8 cellular contexts compared by ENCODE assay signal in the genomic region with DNA sequence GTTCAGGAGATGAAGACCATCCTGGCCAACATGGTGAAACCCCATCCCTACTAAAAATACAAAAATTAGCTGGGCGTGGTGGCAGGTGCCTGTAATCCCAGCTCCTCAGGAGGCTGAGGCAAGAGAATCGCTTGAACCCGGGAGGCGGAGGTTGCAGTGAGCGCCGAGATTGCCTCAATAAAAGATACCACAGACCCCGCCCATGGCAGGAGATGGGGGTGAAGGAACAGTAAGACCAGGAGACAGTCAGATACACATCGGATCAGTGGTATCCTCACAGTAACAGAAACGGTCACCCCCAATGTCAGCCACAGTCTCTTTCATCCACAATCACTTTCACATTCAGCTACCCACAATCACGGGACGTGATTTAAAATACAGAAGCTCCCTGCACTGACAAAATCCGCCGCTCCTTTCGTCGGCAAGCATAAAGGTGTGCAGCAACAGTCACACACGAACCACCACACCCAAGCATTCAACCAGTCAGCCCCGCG. TPM values are rescaled to one million over a fixed set of nuclear protein-coding genes. Genes with fewer than 3 reads are reported as not detected.
DNase-seq lines count a peak whose midpoint lies in the region; ATAC-seq and TF ChIP-seq lines count a peak whose summit lies in the region.
"Not testable (repeated sequence)": the region's sequence is repeated elsewhere in the genome, so short reads cannot be mapped to it uniquely, and the experiment has no call there.

No MANE protein-coding gene starts in this region.

- ATAC-seq in GM19455 (IDR thresholded peaks at IDR 0.05; ENCODE audit: unreplicated experiment) (peak; percentile 14), HG03060 (IDR thresholded peaks at IDR 0.05; ENCODE audit: low read depth, unreplicated experiment) (peak; percentile 23), memory B cell (ENCODE audit: low read depth) (peak; percentile 54)

- H4K20me1 ChIP-seq in smooth muscle cell (ENCODE audit: low read depth), result not testable (repeated sequence)

- H3K27me3 ChIP-seq in smooth muscle cell (ENCODE audit: low read depth), result not testable (repeated sequence)

- H3K4me1 Mint-ChIP-seq in activated T-helper 2 cell treated with anti-CD3 and anti-CD28 coated beads, Interferon-gamma antibody, Interleukin-2, Interleukin-4, amounts not matched to agents 10 μg/mL and 5 μg/mL and 100 μg/mL, durations not matched to agents 14 hours and 24 hours and 36 hours (ENCODE audit: low read depth), result peaks cover 11% of the 10 kb centered on the region
- not testable (repeated sequence) for H3K4me1 Mint-ChIP-seq in memory B cell

- H2AFZ ChIP-seq in smooth muscle cell (ENCODE audit: low read depth), result peak overlapping the region; percentile 78

- WGBS in smooth muscle cell (ENCODE audit: low lambda C conversion rate), result 38% methylated on average over 18 of the region's 18 CpGs

- peak overlapping the region; percentile 87 for H3K4me2 ChIP-seq in smooth muscle cell

- H3K4me1 ChIP-seq in smooth muscle cell (ENCODE audit: low read depth), result not testable (repeated sequence)

- H3K9ac ChIP-seq in smooth muscle cell (ENCODE audit: low read depth), result peak overlapping the region; percentile 12

- H3K27ac ChIP-seq in C4-2B, result peak overlapping the region; percentile 81
- not testable (repeated sequence) for H3K27ac ChIP-seq in smooth muscle cell (ENCODE audit: low read depth)

- H3K27me3 Mint-ChIP-seq in activated T-helper 2 cell treated with anti-CD3 and anti-CD28 coated beads, Interferon-gamma antibody, Interleukin-2, Interleukin-4, amounts not matched to agents 10 μg/mL and 5 μg/mL and 100 μg/mL, durations not matched to agents 14 hours and 24 hours and 36 hours (ENCODE audit: low read depth); memory B cell: not testable (repeated sequence)

- TF ChIP-seq CTCF in C4-2B (conservative IDR thresholded peaks at IDR 0.05); epithelial cell of proximal tubule (conservative IDR thresholded peaks at IDR 0.05; ENCODE audit: low read depth, low read length); smooth muscle cell (IDR thresholded peaks at IDR 0.05; ENCODE audit: borderline replicate concordance, insufficient read depth, poor library complexity, severe bottlenecking): not testable (repeated sequence)

- not testable (repeated sequence) for H3K9me3 ChIP-seq in smooth muscle cell (replicated peaks; ENCODE audit: low read depth)

- intact Hi-C loops in activated T-helper 2 cell treated with anti-CD3 and anti-CD28 coated beads, Interferon-gamma antibody, Interleukin-2, Interleukin-4, amounts not matched to agents 10 μg/mL and 5 μg/mL and 100 μg/mL, durations not matched to agents 14 hours and 24 hours and 36 hours (cut with micrococcal nuclease), result loop anchor here (5.0 to 10.0 kb wide), 3 partner anchors 537 to 886 kb away; a partner anchor contains a TSS

- H3K4me3 Mint-ChIP-seq in activated T-helper 2 cell treated with anti-CD3 and anti-CD28 coated beads, Interferon-gamma antibody, Interleukin-2, Interleukin-4, amounts not matched to agents 10 μg/mL and 5 μg/mL and 100 μg/mL, durations not matched to agents 14 hours and 24 hours and 36 hours (ENCODE audit: low read depth), result peak overlapping the region; percentile 90
- H3K4me3 Mint-ChIP-seq in memory B cell, result peak overlapping the region; percentile 100

- H3K4me3 ChIP-seq in epithelial cell of proximal tubule (ENCODE audit: low read depth, low read length) (peak overlapping the region; percentile 90), smooth muscle cell (peak overlapping the region; percentile 68)

- peak overlapping the region; percentile 79 for H3K27ac Mint-ChIP-seq in activated T-helper 2 cell treated with anti-CD3 and anti-CD28 coated beads, Interferon-gamma antibody, Interleukin-2, Interleukin-4, amounts not matched to agents 10 μg/mL and 5 μg/mL and 100 μg/mL, durations not matched to agents 14 hours and 24 hours and 36 hours
- H3K27ac Mint-ChIP-seq in memory B cell, result peak overlapping the region; percentile 97

- not testable (repeated sequence) for H3K79me2 ChIP-seq in smooth muscle cell (ENCODE audit: low read depth)

- DNase-seq in NCI-H69 (lab: John Stamatoyannopoulos, UW), result peak; percentile 60
- not testable (repeated sequence) for DNase-seq in activated T-helper 2 cell treated with anti-CD3 and anti-CD28 coated beads, Interferon-gamma antibody, Interleukin-2, Interleukin-4, amounts not matched to agents 10 μg/mL and 5 μg/mL and 100 μg/mL, durations not matched to agents 14 hours and 24 hours and 36 hours (ENCODE audit: low spot score); epithelial cell of proximal tubule (ENCODE audit: low read depth); memory B cell (ENCODE audit: low spot score in 2 of 2); smooth muscle cell (lab: John Stamatoyannopoulos, UW; ENCODE audit: unreplicated experiment)

- peaks cover 13% of the 10 kb centered on the region for H3K36me3 Mint-ChIP-seq in activated T-helper 2 cell treated with anti-CD3 and anti-CD28 coated beads, Interferon-gamma antibody, Interleukin-2, Interleukin-4, amounts not matched to agents 10 μg/mL and 5 μg/mL and 100 μg/mL, durations not matched to agents 14 hours and 24 hours and 36 hours (ENCODE audit: low read depth)
- H3K36me3 Mint-ChIP-seq in memory B cell, result not testable (repeated sequence)

- not testable (repeated sequence) for H3F3A ChIP-seq in smooth muscle cell (ENCODE audit: low read depth)

- not testable (repeated sequence) for H3K36me3 ChIP-seq in smooth muscle cell (ENCODE audit: low read depth)

- H3K9me3 Mint-ChIP-seq in activated T-helper 2 cell treated with anti-CD3 and anti-CD28 coated beads, Interferon-gamma antibody, Interleukin-2, Interleukin-4, amounts not matched to agents 10 μg/mL and 5 μg/mL and 100 μg/mL, durations not matched to agents 14 hours and 24 hours and 36 hours, result peaks cover 35% of the 10 kb centered on the region
- H3K9me3 Mint-ChIP-seq in memory B cell, result not testable (repeated sequence)

RNA-seq across cellular contexts. Expression of a gene that starts 0.5 kb away (rescaled TPM):
- total RNA-seq in activated T-helper 2 cell treated with anti-CD3 and anti-CD28 coated beads, Interferon-gamma antibody, Interleukin-2, Interleukin-4, amounts not matched to agents 10 μg/mL and 5 μg/mL and 100 μg/mL, durations not matched to agents 14 hours and 24 hours and 36 hours, result 3.2 TPM in 2 replicates
- total RNA-seq in epithelial cell of proximal tubule, result 1.9 and 4.4 TPM in 2 replicates
- total RNA-seq in smooth muscle cell, result 8.5 and 12.4 TPM in 2 replicates
- polyA plus RNA-seq in smooth muscle cell, result 0.90 and 1.2 TPM in 2 replicates
